25 cellular contexts compared by ENCODE assay signal in genomic region chr7:53771701-53772100, GRCh38.
"Had no signal": no experiment of that assay in that cellular context is flagged by ENCODE, and none has a peak within 500 bp of the region (broad histone marks: within the 10 kb centered on the region; RNA-seq: fewer than 3 reads in every experiment).

No MANE protein-coding gene starts in this region.

- H3K4me3 ChIP-seq: stomach, suprapubic skin, testis, thoracic aorta, thyroid gland, tibial artery, tibial nerve, transverse colon, upper lobe of left lung, upper lobe of right lung, uterus, vagina had no signal

- H3K27me3 ChIP-seq: stomach, suprapubic skin, testis, thyroid gland, tibial artery, tibial nerve, transverse colon, upper lobe of left lung, upper lobe of right lung, uterus, vagina had no signal

- H3K36me3 ChIP-seq: stomach, suprapubic skin, thoracic aorta, thyroid gland, tibial artery, tibial nerve, transverse colon, upper lobe of left lung, upper lobe of right lung, uterus, vagina had no signal

- H3K9me3 ChIP-seq: suprapubic skin, testis, thoracic aorta, thyroid gland, tibial nerve, transverse colon, upper lobe of right lung, uterus, vagina had no signal

- ATAC-seq: stimulated activated effector memory CD8-positive, alpha-beta T cell treated with anti-CD3 and anti-CD28 coated beads, Interleukin-12 subunit alpha, Interleukin-12 subunit beta, amount 100 ng/mL, for 72 hours; stimulated activated memory B cell treated with anti-CD40 and anti-IgM and Interleukin-4, amounts not matched to agents 10 μg/mL and 1 μg/mL and 100 μg/mL, for 72 hours; stimulated activated naive B cell treated with anti-CD40 and anti-IgM and Interleukin-4, amounts not matched to agents 10 μg/mL and 1 μg/mL and 100 μg/mL, for 72 hours; stimulated activated naive CD8-positive, alpha-beta T cell treated with anti-CD3 and anti-CD28 coated beads, Interleukin-15, amount 100 ng/mL, for 72 hours; stimulated activated naive CD8-positive, alpha-beta T cell treated with anti-CD3 and anti-CD28 coated beads, Interleukin-15, Interleukin-2, amounts not matched to agents 100 U/mL and 50 U/mL, for 24 hours; upper lobe of right lung had no signal

- H3K27ac ChIP-seq: stomach, suprapubic skin, testis, thoracic aorta, thyroid gland, tibial artery, tibial nerve, transverse colon, upper lobe of left lung, upper lobe of right lung, uterus, vagina had no signal

- DNase-seq: stimulated activated CD4-positive, alpha-beta T cell treated with anti-CD3 and anti-CD28 coated beads, Interleukin-2, amount 100 ng/mL, for 48 hours; stimulated activated CD4-positive, alpha-beta T cell treated with anti-CD3 and anti-CD28 coated beads, Interleukin-4, amount 100 ng/mL, for 1 hour; stimulated activated CD4-positive, alpha-beta T cell treated with anti-CD3 and anti-CD28 coated beads, Interleukin-4, amount 100 ng/mL, for 24 hours; stimulated activated CD4-positive, alpha-beta T cell treated with anti-CD3 and anti-CD28 coated beads, Interleukin-4, amount 100 ng/mL, for 4 hours; stimulated activated CD8-positive, alpha-beta memory T cell treated with anti-CD3 and anti-CD28 coated beads, Interleukin-4, amount 100 ng/mL, for 48 hours; stimulated activated naive B cell treated with anti-CD40 and anti-IgM and Interleukin-4, amounts not matched to agents 10 μg/mL and 1 μg/mL and 100 μg/mL, for 72 hours; stimulated activated naive CD4-positive, alpha-beta T cell; stimulated activated naive CD4-positive, alpha-beta T cell treated with Interleukin-2 at 50 U/mL for 16 hours; stimulated activated naive CD8-positive, alpha-beta T cell treated with anti-CD3 and anti-CD28 coated beads, Interleukin-15, amount 100 ng/mL, for 72 hours; stimulated activated naive CD8-positive, alpha-beta T cell treated with anti-CD3 and anti-CD28 coated beads, Interleukin-15, Interleukin-2, amounts not matched to agents 100 U/mL and 50 U/mL, for 24 hours; stomach; substantia nigra; testis; thyroid gland; tibial artery; transverse colon; upper lobe of left lung; upper lobe of right lung; uterus had no signal

- H3K4me1 ChIP-seq: stomach, suprapubic skin, testis, thyroid gland, tibial artery, tibial nerve, transverse colon, upper lobe of left lung, upper lobe of right lung, uterus, vagina had no signal
